In the genomic region with DNA sequence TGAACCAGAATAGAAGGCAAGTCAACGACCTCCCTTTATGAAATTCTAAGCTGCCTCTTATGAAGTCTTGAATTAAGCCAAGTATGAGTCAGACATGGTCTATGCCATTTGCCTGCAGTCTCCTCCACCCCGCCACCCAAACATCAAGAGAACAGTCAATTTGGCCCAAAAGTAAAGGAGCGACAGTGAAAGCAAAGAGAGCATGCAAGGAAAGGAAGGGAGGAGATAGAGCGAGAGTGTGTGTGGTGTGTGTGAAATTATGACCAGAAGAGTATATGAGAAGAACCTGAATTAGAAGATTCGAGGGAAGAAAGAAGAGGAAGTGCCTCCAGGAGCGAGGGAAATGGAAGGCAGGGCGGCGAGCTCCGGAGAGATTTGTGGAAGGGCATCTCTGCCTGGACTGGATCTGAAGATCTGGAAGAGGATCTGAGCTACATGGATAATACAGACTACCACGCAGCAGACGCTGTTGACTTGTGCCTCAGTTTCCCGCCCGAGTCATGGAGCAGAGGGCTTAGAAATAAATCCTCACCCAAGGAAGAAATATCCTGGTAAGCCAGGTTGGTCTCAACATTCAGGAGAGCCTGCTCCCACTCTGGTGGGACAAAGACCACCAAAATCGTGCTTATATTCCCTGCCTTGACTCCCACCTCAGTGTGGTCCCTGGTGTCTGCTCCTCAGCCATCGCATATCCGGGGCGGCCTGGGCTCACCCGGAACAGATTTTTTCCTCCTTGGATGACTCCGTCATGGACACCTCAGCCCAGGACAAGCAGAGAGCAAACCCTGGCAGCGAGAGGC, we compare ENCODE assay signal across 8 cellular contexts. TPM values are rescaled to one million over a fixed set of nuclear protein-coding genes. Genes with fewer than 3 reads are reported as not detected.
A peak's percentile ranks its signal among the peaks of the same experiment; 100 is the strongest.
DNase-seq lines count a peak whose midpoint lies in the region; ATAC-seq, FAIRE-seq and TF ChIP-seq lines count a peak whose summit lies in the region.

No MANE protein-coding gene starts in this region.

- no peak for FAIRE-seq in astrocyte (lab: Jason Lieb, UNC)

- no peaks in the 10 kb centered on the region for H3K9me3 Mint-ChIP-seq in activated naive CD4-positive, alpha-beta T cell treated with anti-CD3 and anti-CD28 coated beads for 36 hours
- H3K9me3 Mint-ChIP-seq in astrocyte (ENCODE audit: unreplicated experiment): no peaks in the 10 kb centered on the region
- H3K9me3 Mint-ChIP-seq in stimulated activated naive B cell treated with anti-CD40 and anti-IgM and Interleukin-4, amounts not matched to agents 10 μg/mL and 1 μg/mL and 100 μg/mL, for 72 hours: no peaks in the 10 kb centered on the region

- H4K20me1 ChIP-seq in astrocyte (ENCODE audit: insufficient read depth, low read length): peaks cover 9% of the 10 kb centered on the region

- H3K27me3 Mint-ChIP-seq in activated naive CD4-positive, alpha-beta T cell treated with anti-CD3 and anti-CD28 coated beads for 36 hours (ENCODE audit: low read depth): no peaks in the 10 kb centered on the region
- H3K27me3 Mint-ChIP-seq in astrocyte (ENCODE audit: low read depth, unreplicated experiment): no peaks in the 10 kb centered on the region
- no peaks in the 10 kb centered on the region for H3K27me3 Mint-ChIP-seq in stimulated activated naive B cell treated with anti-CD40 and anti-IgM and Interleukin-4, amounts not matched to agents 10 μg/mL and 1 μg/mL and 100 μg/mL, for 72 hours

- in situ Hi-C loops in GM13976 (cut with MboI; ENCODE audit: low sequenced_read_pairs, unreplicated experiment): no loop called here

- H3K4me3 Mint-ChIP-seq in activated naive CD4-positive, alpha-beta T cell treated with anti-CD3 and anti-CD28 coated beads for 36 hours: peak overlapping the region; percentile 84
- H3K4me3 Mint-ChIP-seq in astrocyte (ENCODE audit: unreplicated experiment): peak overlapping the region; percentile 93
- peak overlapping the region; percentile 86 to 91 for H3K4me3 Mint-ChIP-seq in stimulated activated naive B cell treated with anti-CD40 and anti-IgM and Interleukin-4, amounts not matched to agents 10 μg/mL and 1 μg/mL and 100 μg/mL, for 72 hours

- peak; percentile 16 for DNase-seq in activated naive CD4-positive, alpha-beta T cell treated with anti-CD3 and anti-CD28 coated beads for 36 hours
- DNase-seq in activated naive CD4-positive, alpha-beta T cell treated with anti-CD3 and anti-CD28 coated beads, Interleukin-2, amount 50 U/mL, for 16 hours: no peak
- DNase-seq in NB4 (ENCODE audit: low read depth) (peak; percentile 59), astrocyte (ENCODE audit: low read depth) (peak; percentile 13), iris pigment epithelial cell (ENCODE audit: low read depth) (peak; percentile 43), NCI-H1092 (lab: John Stamatoyannopoulos, UW) (no peak), GM13976 (ENCODE audit: low spot score) (no peak)
- DNase-seq in stimulated activated naive B cell treated with anti-CD40 and anti-IgM and Interleukin-4, amounts not matched to agents 10 μg/mL and 1 μg/mL and 100 μg/mL, for 72 hours: no peak

- H3K27ac Mint-ChIP-seq in activated naive CD4-positive, alpha-beta T cell treated with anti-CD3 and anti-CD28 coated beads for 36 hours: peak overlapping the region; percentile 86
- peak overlapping the region; percentile 96 for H3K27ac Mint-ChIP-seq in astrocyte (ENCODE audit: unreplicated experiment)
- H3K27ac Mint-ChIP-seq in stimulated activated naive B cell treated with anti-CD40 and anti-IgM and Interleukin-4, amounts not matched to agents 10 μg/mL and 1 μg/mL and 100 μg/mL, for 72 hours: peak overlapping the region; percentile 90

- intact Hi-C loops in activated naive CD4-positive, alpha-beta T cell treated with anti-CD3 and anti-CD28 coated beads for 36 hours (cut with micrococcal nuclease): loop anchor here (1.0 to 5.0 kb wide), 4 partner anchors 15 to 264 kb away; a partner anchor contains a TSS

- TF ChIP-seq CTCF in NB4 (IDR thresholded peaks at IDR 0.05; ENCODE audit: low read depth, low read length) (no peak), astrocyte (IDR thresholded peaks at IDR 0.05; ENCODE audit: insufficient read depth, low read depth, low read length) (no peak), GM13976 (IDR thresholded peaks at IDR 0.05; ENCODE audit: borderline replicate concordance, control extremely low read depth, extremely low read depth, insufficient read depth, missing control alignments) (no peak)

- ATAC-seq in stimulated activated naive B cell treated with anti-CD40 and anti-IgM and Interleukin-4, amounts not matched to agents 10 μg/mL and 1 μg/mL and 100 μg/mL, for 72 hours (replicated peaks): no peak

- TF ChIP-seq POLR2A in NB4 (IDR thresholded peaks at IDR 0.05; ENCODE audit: extremely low read depth, insufficient read length): no peak

- H3K9ac ChIP-seq in astrocyte (ENCODE audit: low read length): peak overlapping the region; percentile 96

- peak overlapping the region; percentile 97 for H3K27ac ChIP-seq in astrocyte (ENCODE audit: low read depth, low read length)

- H3K79me2 ChIP-seq in astrocyte (ENCODE audit: insufficient read depth, low read length): peaks cover 55% of the 10 kb centered on the region

- H3K4me1 Mint-ChIP-seq in activated naive CD4-positive, alpha-beta T cell treated with anti-CD3 and anti-CD28 coated beads for 36 hours (ENCODE audit: low read depth): peaks cover 60% of the 10 kb centered on the region
- peaks cover 9% of the 10 kb centered on the region for H3K4me1 Mint-ChIP-seq in astrocyte (ENCODE audit: low read depth, unreplicated experiment)
- peaks cover 20 to 35% of the 10 kb centered on the region in 2 donors for H3K4me1 Mint-ChIP-seq in stimulated activated naive B cell treated with anti-CD40 and anti-IgM and Interleukin-4, amounts not matched to agents 10 μg/mL and 1 μg/mL and 100 μg/mL, for 72 hours

- H3K4me3 ChIP-seq in NB4 (ENCODE audit: low read depth, low read length) (peak overlapping the region; percentile 93), astrocyte (ENCODE audit: insufficient read depth, low read depth, low read length) (peak overlapping the region; percentile 99)

- H3K36me3 ChIP-seq in astrocyte (ENCODE audit: insufficient read depth, low read length): peaks cover 22% of the 10 kb centered on the region

- H3K4me1 ChIP-seq in astrocyte (ENCODE audit: insufficient read depth, low read length): peaks cover 5% of the 10 kb centered on the region

- H2AFZ ChIP-seq in astrocyte (ENCODE audit: low read depth, low read length): peak overlapping the region; percentile 99

- peaks cover 29% of the 10 kb centered on the region for H3K36me3 Mint-ChIP-seq in activated naive CD4-positive, alpha-beta T cell treated with anti-CD3 and anti-CD28 coated beads for 36 hours (ENCODE audit: low read depth)
- H3K36me3 Mint-ChIP-seq in astrocyte (ENCODE audit: low read depth, unreplicated experiment): no peaks in the 10 kb centered on the region
- peaks cover 18 to 35% of the 10 kb centered on the region in 2 donors for H3K36me3 Mint-ChIP-seq in stimulated activated naive B cell treated with anti-CD40 and anti-IgM and Interleukin-4, amounts not matched to agents 10 μg/mL and 1 μg/mL and 100 μg/mL, for 72 hours

- H3K9me3 ChIP-seq in astrocyte (ENCODE audit: insufficient read depth, low read depth, low read length): no peaks in the 10 kb centered on the region

- H3K4me2 ChIP-seq in astrocyte (ENCODE audit: low read length): peak overlapping the region; percentile 96

- H3K27me3 ChIP-seq in astrocyte (ENCODE audit: insufficient read depth, low read length): no peaks in the 10 kb centered on the region

- CTCF ChIA-PET in activated naive CD4-positive, alpha-beta T cell treated with anti-CD3 and anti-CD28 coated beads for 36 hours (lab: Charles Lee): interaction anchor here (0.9 to 1.7 kb wide), 4 partner anchors 10 to 26 kb away, joined by 3 to 7 read pairs (median 5); no protein-coding TSS in a partner anchor

RNA-seq across cellular contexts. Expression of a gene that starts 0.5 kb away (rescaled TPM):
- total RNA-seq in activated naive CD4-positive, alpha-beta T cell treated with anti-CD3 and anti-CD28 coated beads for 36 hours: 10 to 100 TPM; 37.8 to 39.0 TPM
- 21.6 and 24.8 TPM in 2 replicates for total RNA-seq in astrocyte

RNA-seq across cellular contexts. Expression of a gene that starts 0.8 kb away (rescaled TPM):
- 10 to 100 TPM; 24.9 to 28.4 TPM for total RNA-seq in activated naive CD4-positive, alpha-beta T cell treated with anti-CD3 and anti-CD28 coated beads for 36 hours
- 33.3 and 33.5 TPM in 2 replicates for total RNA-seq in astrocyte

Comparison
In these comparisons a context has a peak if more than half of its experiments do, and no peak if none do; other contexts are left out.
1. DNase-seq: peak in activated naive CD4-positive, alpha-beta T cell treated with anti-CD3 and anti-CD28 coated beads for 36 hours (single experiment), NB4 (single experiment), astrocyte (single experiment) and iris pigment epithelial cell (single experiment); none in activated naive CD4-positive, alpha-beta T cell treated with anti-CD3 and anti-CD28 coated beads, Interleukin-2, amount 50 U/mL, for 16 hours (single experiment), stimulated activated naive B cell treated with anti-CD40 and anti-IgM and Interleukin-4, amounts not matched to agents 10 μg/mL and 1 μg/mL and 100 μg/mL, for 72 hours (single experiment), NCI-H1092 (single experiment) and GM13976 (single experiment).
2. Peak in every context shown above with its lines, with median percentiles within 50 percentile points of each other: H3K27ac Mint-ChIP-seq and H3K4me3 Mint-ChIP-seq.